Comparison of ENCODE assay signal across 15 cellular contexts in the genomic region with DNA sequence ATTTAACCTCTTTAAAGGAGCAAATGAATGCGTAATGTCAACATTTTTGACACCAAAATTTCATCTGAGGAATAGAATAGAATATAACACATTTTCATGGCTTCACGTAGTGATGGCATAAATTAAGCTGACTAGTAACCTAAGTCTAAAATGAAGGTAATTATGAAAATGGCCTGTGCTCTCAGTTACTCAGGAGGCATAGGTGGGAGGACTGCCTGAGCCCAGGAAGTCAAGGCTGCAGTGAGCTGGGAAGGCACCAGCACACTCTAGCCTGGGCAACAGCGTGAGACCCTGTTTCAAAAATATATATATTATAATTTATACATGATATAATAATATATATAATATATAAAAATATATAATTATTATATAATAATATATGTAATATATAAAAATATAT.
DNase-seq lines count a peak whose midpoint lies in the region; ATAC-seq and TF ChIP-seq lines count a peak whose summit lies in the region.
"Had no signal": no experiment of that assay in that cellular context is flagged by ENCODE, and none has a peak within 500 bp of the region (broad histone marks: within the 10 kb centered on the region; RNA-seq: fewer than 3 reads in every experiment).

No MANE protein-coding gene starts in this region.

- H2AFZ ChIP-seq in PC-3 (ENCODE audit: low read length) = peak overlapping the region; percentile 42; the same call in 1 of the 2 replicates
- H2AFZ ChIP-seq in fibroblast of lung (ENCODE audit: low read length) = no peak overlapping the region
- H2AFZ ChIP-seq in smooth muscle cell (ENCODE audit: low read depth) = no peak overlapping the region

- H3K36me3 Mint-ChIP-seq in activated naive CD8-positive, alpha-beta T cell treated with anti-CD3 and anti-CD28 coated beads, Interleukin-2, amount 10 ng/mL, durations not matched to agents 7 days and 5 days = peaks cover 2% of the 10 kb centered on the region
- peaks cover 2% of the 10 kb centered on the region for H3K36me3 Mint-ChIP-seq in activated naive CD8-positive, alpha-beta T cell treated with anti-CD3 and anti-CD28 coated beads for 36 hours

- 0 out of 2 replicates have a peak overlapping the region, but pooled peaks have one; percentile 19 for H3K4me3 ChIP-seq in PC-3 (ENCODE audit: low read length)
- H3K4me3 ChIP-seq in fibroblast of lung (replicated peaks in 1 of 4; ENCODE audit: control extremely low read depth in 1 of 4, insufficient read depth in 1 of 4, low read depth in 3 of 4, low read length in 4 of 4) = no peak overlapping the region
- no peak overlapping the region for H3K4me3 ChIP-seq in smooth muscle cell
- H3K4me3 ChIP-seq: lung had no signal

- H3K4me3 Mint-ChIP-seq in activated naive CD8-positive, alpha-beta T cell treated with anti-CD3 and anti-CD28 coated beads, Interleukin-2, amount 10 ng/mL, durations not matched to agents 7 days and 5 days = no peak overlapping the region
- no peak overlapping the region for H3K4me3 Mint-ChIP-seq in activated naive CD8-positive, alpha-beta T cell treated with anti-CD3 and anti-CD28 coated beads for 36 hours
- H3K4me3 Mint-ChIP-seq: stimulated activated naive CD8-positive, alpha-beta T cell treated with anti-CD3 and anti-CD28 coated beads, Interleukin-15, Interleukin-2, amounts not matched to agents 100 ng/mL and 50 ng/mL, for 24 hours had no signal

- intact Hi-C loops in PC-3 (cut with micrococcal nuclease) = loop anchor here (2.0 to 5.0 kb wide), 3 partner anchors 143 to 315 kb away; no protein-coding TSS in a partner anchor

- H3K27me3 ChIP-seq in PC-3 (ENCODE audit: low read length) = no peaks in the 10 kb centered on the region
- no peaks in the 10 kb centered on the region for H3K27me3 ChIP-seq in fibroblast of lung (ENCODE audit: control insufficient read depth, insufficient read depth, low read length)
- no peaks in the 10 kb centered on the region for H3K27me3 ChIP-seq in smooth muscle cell (ENCODE audit: low read depth)

- CTCF ChIA-PET in PC-3 (lab: Charles Lee) = no interaction called here

- no peak for TF ChIP-seq CTCF in PC-3 (conservative IDR thresholded peaks at IDR 0.05; ENCODE audit: low read depth, low read length)
- TF ChIP-seq CTCF in fibroblast of lung (conservative IDR thresholded peaks at IDR 0.05 in 1 of 2, IDR thresholded peaks at IDR 0.05 in 1 of 2; ENCODE audit: low read depth in 1 of 2, low read length in 2 of 2) = no peak
- no peak for TF ChIP-seq CTCF in smooth muscle cell (IDR thresholded peaks at IDR 0.05; ENCODE audit: borderline replicate concordance, insufficient read depth, poor library complexity, severe bottlenecking)

- H3K27me3 Mint-ChIP-seq in activated naive CD8-positive, alpha-beta T cell treated with anti-CD3 and anti-CD28 coated beads, Interleukin-2, amount 10 ng/mL, durations not matched to agents 7 days and 5 days = no peaks in the 10 kb centered on the region
- no peaks in the 10 kb centered on the region for H3K27me3 Mint-ChIP-seq in activated naive CD8-positive, alpha-beta T cell treated with anti-CD3 and anti-CD28 coated beads for 36 hours
- H3K27me3 Mint-ChIP-seq: stimulated activated naive CD8-positive, alpha-beta T cell treated with anti-CD3 and anti-CD28 coated beads, Interleukin-15, Interleukin-2, amounts not matched to agents 100 ng/mL and 50 ng/mL, for 24 hours had no signal

- WGBS in smooth muscle cell (ENCODE audit: low lambda C conversion rate) = 70% methylated on average over 3 of the region's 3 CpGs

- H3K79me2 ChIP-seq in PC-3 (ENCODE audit: low read length) (no peaks in the 10 kb centered on the region), fibroblast of lung (ENCODE audit: control insufficient read depth, insufficient read depth, low read length) (no peaks in the 10 kb centered on the region), smooth muscle cell (ENCODE audit: low read depth) (no peaks in the 10 kb centered on the region)

- H3K9me2 ChIP-seq in PC-3 (replicated peaks; ENCODE audit: low read length) = no peaks in the 10 kb centered on the region

- no peaks in the 10 kb centered on the region for H3K36me3 ChIP-seq in PC-3 (ENCODE audit: low read depth, low read length)
- H3K36me3 ChIP-seq in fibroblast of lung (ENCODE audit: control insufficient read depth, insufficient read depth, low read length) = no peaks in the 10 kb centered on the region
- no peaks in the 10 kb centered on the region for H3K36me3 ChIP-seq in smooth muscle cell (ENCODE audit: low read depth)

- H3K27ac Mint-ChIP-seq in activated naive CD8-positive, alpha-beta T cell treated with anti-CD3 and anti-CD28 coated beads, Interleukin-2, amount 10 ng/mL, durations not matched to agents 7 days and 5 days = no peak overlapping the region
- no peak overlapping the region for H3K27ac Mint-ChIP-seq in activated naive CD8-positive, alpha-beta T cell treated with anti-CD3 and anti-CD28 coated beads for 36 hours
- H3K27ac Mint-ChIP-seq: activated T-helper 2 cell treated with anti-CD3 and anti-CD28 coated beads, Interferon-gamma antibody, Interleukin-2, Interleukin-4, amounts not matched to agents 10 μg/mL and 5 μg/mL and 100 μg/mL, durations not matched to agents 14 hours and 24 hours and 36 hours; stimulated activated naive CD8-positive, alpha-beta T cell treated with anti-CD3 and anti-CD28 coated beads, Interleukin-15, Interleukin-2, amounts not matched to agents 100 ng/mL and 50 ng/mL, for 24 hours had no signal

- POLR2A ChIA-PET in activated naive CD8-positive, alpha-beta T cell treated with anti-CD3 and anti-CD28 coated beads, Interleukin-2, amount 10 ng/mL, durations not matched to agents 7 days and 5 days (lab: Charles Lee) = no interaction called here
- POLR2A ChIA-PET in PC-3 (lab: Charles Lee; ENCODE audit: unreplicated experiment) = no interaction called here

- peaks cover 19% of the 10 kb centered on the region for H3K4me1 ChIP-seq in PC-3 (ENCODE audit: insufficient read depth, low read length)
- H3K4me1 ChIP-seq in fibroblast of lung (ENCODE audit: control insufficient read depth, extremely low read depth, insufficient read depth, low read length) = peaks cover 9% of the 10 kb centered on the region
- peaks cover 20% of the 10 kb centered on the region for H3K4me1 ChIP-seq in smooth muscle cell (ENCODE audit: low read depth)

- no peaks in the 10 kb centered on the region for H4K20me1 ChIP-seq in PC-3 (ENCODE audit: low read length)
- no peaks in the 10 kb centered on the region for H4K20me1 ChIP-seq in fibroblast of lung (ENCODE audit: control insufficient read depth, extremely low read depth, insufficient read depth, low read length)
- no peaks in the 10 kb centered on the region for H4K20me1 ChIP-seq in smooth muscle cell (ENCODE audit: low read depth)

- H3K9me3 ChIP-seq in PC-3 (ENCODE audit: low read length) = no peaks in the 10 kb centered on the region
- no peaks in the 10 kb centered on the region for H3K9me3 ChIP-seq in fibroblast of lung (ENCODE audit: control insufficient read depth, insufficient read depth, low read depth, low read length)
- H3K9me3 ChIP-seq in smooth muscle cell (replicated peaks; ENCODE audit: low read depth) = no peaks in the 10 kb centered on the region

- peaks cover 4% of the 10 kb centered on the region for H3K4me1 Mint-ChIP-seq in activated naive CD8-positive, alpha-beta T cell treated with anti-CD3 and anti-CD28 coated beads, Interleukin-2, amount 10 ng/mL, durations not matched to agents 7 days and 5 days
- peaks cover 13% of the 10 kb centered on the region for H3K4me1 Mint-ChIP-seq in activated naive CD8-positive, alpha-beta T cell treated with anti-CD3 and anti-CD28 coated beads for 36 hours

- H3K9ac ChIP-seq in PC-3 (ENCODE audit: low read length) (peak overlapping the region; percentile 70), fibroblast of lung (ENCODE audit: insufficient read depth, low read length) (no peak overlapping the region), smooth muscle cell (ENCODE audit: low read depth) (peak overlapping the region; percentile 14)

- H3F3A ChIP-seq in PC-3 (ENCODE audit: low read length, unreplicated experiment) = peaks cover 8% of the 10 kb centered on the region
- H3F3A ChIP-seq in smooth muscle cell (ENCODE audit: low read depth) = peaks cover 9% of the 10 kb centered on the region

- H3K4me2 ChIP-seq in PC-3 (ENCODE audit: low read length) = peak overlapping the region; percentile 79
- H3K4me2 ChIP-seq in fibroblast of lung (ENCODE audit: extremely low read depth, insufficient read depth, low read length) = peak overlapping the region; percentile 35
- peak overlapping the region; percentile 77 for H3K4me2 ChIP-seq in smooth muscle cell

- no peak for DNase-seq in activated naive CD8-positive, alpha-beta T cell treated with anti-CD3 and anti-CD28 coated beads, Interleukin-2, amount 10 ng/mL, durations not matched to agents 7 days and 5 days
- DNase-seq in activated naive CD8-positive, alpha-beta T cell treated with anti-CD3 and anti-CD28 coated beads for 36 hours = no peak
- DNase-seq in PC-3 = no peak
- no peak for DNase-seq in fibroblast of lung (ENCODE audit: low read depth in 2 of 2)
- no peak for DNase-seq in smooth muscle cell (lab: John Stamatoyannopoulos, UW; ENCODE audit: unreplicated experiment)
- no peak for DNase-seq in globus pallidus (ENCODE audit: low spot score)
- no peak for DNase-seq in NCI-H524 treated with DMSO at 0.1 percent for 48 hours (lab: John Stamatoyannopoulos, UW)
- DNase-seq: H7, KG1, NCI-H526, SHP77 had no signal

- H3K27ac ChIP-seq in PC-3 (ENCODE audit: low read length) (peak overlapping the region; percentile 98), fibroblast of lung (ENCODE audit: insufficient read depth, low read length) (peak overlapping the region; percentile 23), smooth muscle cell (ENCODE audit: low read depth) (peak overlapping the region; percentile 83)

- ATAC-seq in activated naive CD8-positive, alpha-beta T cell treated with anti-CD3 and anti-CD28 coated beads, Interleukin-2, amount 10 ng/mL, durations not matched to agents 7 days and 5 days (ENCODE audit: low read depth) = peak; percentile 36
- ATAC-seq in PC-3 (no peak), GM21528 (IDR thresholded peaks at IDR 0.05; ENCODE audit: low FRiP score, unreplicated experiment) (no peak)

- no TSS peak for BruUV-seq in PC-3 (replicated peaks; lab: Mats Ljungman, UMichigan)

- H3K9me3 Mint-ChIP-seq in activated naive CD8-positive, alpha-beta T cell treated with anti-CD3 and anti-CD28 coated beads, Interleukin-2, amount 10 ng/mL, durations not matched to agents 7 days and 5 days = peaks cover 1% of the 10 kb centered on the region
- H3K9me3 Mint-ChIP-seq in activated naive CD8-positive, alpha-beta T cell treated with anti-CD3 and anti-CD28 coated beads for 36 hours = no peaks in the 10 kb centered on the region
- H3K9me3 Mint-ChIP-seq: activated T-helper 2 cell treated with anti-CD3 and anti-CD28 coated beads, Interferon-gamma antibody, Interleukin-2, Interleukin-4, amounts not matched to agents 10 μg/mL and 5 μg/mL and 100 μg/mL, durations not matched to agents 14 hours and 24 hours and 36 hours; stimulated activated naive CD8-positive, alpha-beta T cell treated with anti-CD3 and anti-CD28 coated beads, Interleukin-15, Interleukin-2, amounts not matched to agents 100 ng/mL and 50 ng/mL, for 24 hours had no signal

Comparison
In these comparisons a context has a peak if more than half of its experiments do, and no peak if none do; other contexts are left out.
1. H3K27ac ChIP-seq: peak in every context shown above with its lines; median percentile 98 in PC-3; 83 in smooth muscle cell; 23 in fibroblast of lung.